In the genomic region with DNA sequence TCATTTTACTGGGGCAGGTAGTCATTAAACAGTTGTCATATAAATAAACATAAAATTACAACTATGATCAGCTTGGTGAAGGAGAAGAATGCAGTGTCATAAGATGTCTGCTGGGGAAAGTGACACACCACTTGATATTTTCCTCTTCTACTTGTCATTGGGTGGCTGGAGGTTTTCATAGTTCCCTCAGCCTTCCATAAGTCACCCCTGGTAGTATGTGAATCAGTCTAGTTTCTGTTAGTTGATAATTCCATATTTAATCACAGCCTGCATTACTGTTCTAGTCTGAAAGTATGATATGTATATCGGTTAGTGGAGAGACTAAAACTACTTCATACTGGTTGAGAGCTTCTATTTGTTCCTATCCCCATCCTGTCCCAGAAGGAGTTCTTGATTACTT, we compare ENCODE assay signal across 16 cellular contexts. TPM values are rescaled to one million over a fixed set of nuclear protein-coding genes. Genes with fewer than 3 reads are reported as not detected.
DNase-seq lines count a peak whose midpoint lies in the region; ATAC-seq and TF ChIP-seq lines count a peak whose summit lies in the region.
"Had no signal": no experiment of that assay in that cellular context is flagged by ENCODE, and none has a peak within 500 bp of the region (broad histone marks: within the 10 kb centered on the region; RNA-seq: fewer than 3 reads in every experiment).

No MANE protein-coding gene starts in this region.

- peak overlapping the region; percentile 20; the same call in 1 of the 2 replicates for H3K27ac Mint-ChIP-seq in WTC11
- no peak overlapping the region for H3K27ac Mint-ChIP-seq in stimulated activated effector memory CD8-positive, alpha-beta T cell treated with anti-CD3 and anti-CD28 coated beads, Interleukin-12 subunit alpha, Interleukin-12 subunit beta, amount 100 ng/mL, for 72 hours
- H3K27ac Mint-ChIP-seq in activated naive CD8-positive, alpha-beta T cell treated with anti-CD3 and anti-CD28 coated beads for 36 hours = no peak overlapping the region
- H3K27ac Mint-ChIP-seq: B cell; CD8-positive, alpha-beta T cell had no signal

- peaks cover 66% of the 10 kb centered on the region for H3K4me1 Mint-ChIP-seq in WTC11
- H3K4me1 Mint-ChIP-seq in stimulated activated effector memory CD8-positive, alpha-beta T cell treated with anti-CD3 and anti-CD28 coated beads, Interleukin-12 subunit alpha, Interleukin-12 subunit beta, amount 100 ng/mL, for 72 hours = peaks cover 7% of the 10 kb centered on the region
- H3K4me1 Mint-ChIP-seq in activated naive CD8-positive, alpha-beta T cell treated with anti-CD3 and anti-CD28 coated beads for 36 hours = no peaks in the 10 kb centered on the region
- H3K4me1 Mint-ChIP-seq: B cell had no signal

- no peaks in the 10 kb centered on the region for H3K9me3 Mint-ChIP-seq in WTC11
- H3K9me3 Mint-ChIP-seq in stimulated activated effector memory CD8-positive, alpha-beta T cell treated with anti-CD3 and anti-CD28 coated beads, Interleukin-12 subunit alpha, Interleukin-12 subunit beta, amount 100 ng/mL, for 72 hours = peaks cover 3% of the 10 kb centered on the region
- no peaks in the 10 kb centered on the region for H3K9me3 Mint-ChIP-seq in activated naive CD8-positive, alpha-beta T cell treated with anti-CD3 and anti-CD28 coated beads for 36 hours
- H3K9me3 Mint-ChIP-seq: CD8-positive, alpha-beta T cell had no signal

- CTCF ChIA-PET in WTC11 (lab: Charles Lee) = no interaction called here

- POLR2A ChIA-PET in WTC11 (lab: Charles Lee) = no interaction called here

- no peaks in the 10 kb centered on the region for H3K36me3 Mint-ChIP-seq in WTC11
- no peaks in the 10 kb centered on the region for H3K36me3 Mint-ChIP-seq in stimulated activated effector memory CD8-positive, alpha-beta T cell treated with anti-CD3 and anti-CD28 coated beads, Interleukin-12 subunit alpha, Interleukin-12 subunit beta, amount 100 ng/mL, for 72 hours
- H3K36me3 Mint-ChIP-seq in activated naive CD8-positive, alpha-beta T cell treated with anti-CD3 and anti-CD28 coated beads for 36 hours = no peaks in the 10 kb centered on the region
- H3K36me3 Mint-ChIP-seq: CD8-positive, alpha-beta T cell had no signal

- peaks cover 88% of the 10 kb centered on the region for H3K4me1 ChIP-seq in left ventricle myocardium inferior
- peaks cover 0 to 15% of the 10 kb centered on the region in 2 donors for H3K4me1 ChIP-seq in right atrium auricular region

- no peaks in the 10 kb centered on the region for H3K27me3 ChIP-seq in left ventricle myocardium inferior (ENCODE audit: low read depth)
- H3K27me3 ChIP-seq in right atrium auricular region = no peaks in the 10 kb centered on the region
- H3K27me3 ChIP-seq: BLaER1 treated with 17β-estradiol and CSF1 and Interleukin-3, amounts not matched to agents 10 nM and 100 nM had no signal

- H3K27ac ChIP-seq in left ventricle myocardium inferior (replicated peaks) (peak overlapping the region; percentile 24), right atrium auricular region (peak overlapping the region in 1 of 2 donors; percentile 32), caudate nucleus (ENCODE audit: low read depth, low read length) (peak overlapping the region; percentile 16)
- H3K27ac ChIP-seq: BLaER1 treated with 17β-estradiol and CSF1 and Interleukin-3, amounts not matched to agents 10 nM and 100 nM had no signal

- H3K4me3 ChIP-seq in left ventricle myocardium inferior (no peak overlapping the region), right atrium auricular region (no peak overlapping the region)
- H3K4me3 ChIP-seq: BLaER1 treated with 17β-estradiol and CSF1 and Interleukin-3, amounts not matched to agents 10 nM and 100 nM had no signal

- intact Hi-C loops in left ventricle myocardium inferior (cut with micrococcal nuclease) = no loop called here

- TF ChIP-seq CTCF in left ventricle myocardium inferior (IDR thresholded peaks at IDR 0.05; ENCODE audit: borderline replicate concordance) (no peak), right atrium auricular region (IDR thresholded peaks at IDR 0.05) (no peak), WTC11 (IDR thresholded peaks at IDR 0.05) (no peak)

- H3K27me3 Mint-ChIP-seq in WTC11 (ENCODE audit: low read depth) = no peaks in the 10 kb centered on the region
- H3K27me3 Mint-ChIP-seq in activated naive CD8-positive, alpha-beta T cell treated with anti-CD3 and anti-CD28 coated beads for 36 hours = no peaks in the 10 kb centered on the region
- H3K27me3 Mint-ChIP-seq: B cell had no signal

- DNase-seq in left ventricle myocardium inferior (no peak), right atrium auricular region (ENCODE audit: low spot score) (no peak), WTC11 (ENCODE audit: low spot score) (no peak), caudate nucleus (lab: John Stamatoyannopoulos, UW) (no peak), NCI-H1436 treated with DMSO at 0.1 percent for 48 hours (lab: John Stamatoyannopoulos, UW) (no peak)
- DNase-seq in stimulated activated effector memory CD8-positive, alpha-beta T cell treated with anti-CD3 and anti-CD28 coated beads, Interleukin-12 subunit alpha, Interleukin-12 subunit beta, amount 100 ng/mL, for 72 hours (ENCODE audit: low spot score in 2 of 2) = no peak
- DNase-seq in activated naive CD8-positive, alpha-beta T cell treated with anti-CD3 and anti-CD28 coated beads for 36 hours = no peak
- DNase-seq: Calu3; CD8-positive, alpha-beta T cell; DMS79 treated with DMSO at 0.1 percent for 48 hours; GF-D8; GOT3; H7 had no signal

- no peaks in the 10 kb centered on the region for H3K9me3 ChIP-seq in left ventricle myocardium inferior (replicated peaks)
- H3K9me3 ChIP-seq in right atrium auricular region = no peaks in the 10 kb centered on the region
- H3K9me3 ChIP-seq: BLaER1 treated with 17β-estradiol and CSF1 and Interleukin-3, amounts not matched to agents 10 nM and 100 nM had no signal

- H3K4me3 Mint-ChIP-seq in WTC11 = no peak overlapping the region
- H3K4me3 Mint-ChIP-seq in stimulated activated effector memory CD8-positive, alpha-beta T cell treated with anti-CD3 and anti-CD28 coated beads, Interleukin-12 subunit alpha, Interleukin-12 subunit beta, amount 100 ng/mL, for 72 hours = no peak overlapping the region
- H3K4me3 Mint-ChIP-seq in activated naive CD8-positive, alpha-beta T cell treated with anti-CD3 and anti-CD28 coated beads for 36 hours = no peak overlapping the region
- H3K4me3 Mint-ChIP-seq: B cell; CD8-positive, alpha-beta T cell had no signal

- H3K36me3 ChIP-seq in left ventricle myocardium inferior (no peaks in the 10 kb centered on the region), right atrium auricular region (no peaks in the 10 kb centered on the region)
- H3K36me3 ChIP-seq: BLaER1 treated with 17β-estradiol and CSF1 and Interleukin-3, amounts not matched to agents 10 nM and 100 nM had no signal

- ATAC-seq in WTC11 = no peak
- ATAC-seq in stimulated activated effector memory CD8-positive, alpha-beta T cell treated with anti-CD3 and anti-CD28 coated beads, Interleukin-12 subunit alpha, Interleukin-12 subunit beta, amount 100 ng/mL, for 72 hours = peak; percentile 94
- ATAC-seq: CD8-positive, alpha-beta T cell; HepG2 had no signal

TF ChIP-seq in WTC11, 78 proteins besides CTCF, POLR2A, EP300 and RAD21:
- no peak for TF ChIP-seq MYBL2 (CRISPR knock-in tag; IDR thresholded peaks at IDR 0.05)
- no peak for TF ChIP-seq FOXJ3 (CRISPR knock-in tag; IDR thresholded peaks at IDR 0.05; ENCODE audit: borderline replicate concordance)
- no peak for TF ChIP-seq ZNF219 (CRISPR knock-in tag; IDR thresholded peaks at IDR 0.05; ENCODE audit: borderline replicate concordance)
- TF ChIP-seq RORB (CRISPR knock-in tag; IDR thresholded peaks at IDR 0.05) = no peak
- TF ChIP-seq, protein P1, sequence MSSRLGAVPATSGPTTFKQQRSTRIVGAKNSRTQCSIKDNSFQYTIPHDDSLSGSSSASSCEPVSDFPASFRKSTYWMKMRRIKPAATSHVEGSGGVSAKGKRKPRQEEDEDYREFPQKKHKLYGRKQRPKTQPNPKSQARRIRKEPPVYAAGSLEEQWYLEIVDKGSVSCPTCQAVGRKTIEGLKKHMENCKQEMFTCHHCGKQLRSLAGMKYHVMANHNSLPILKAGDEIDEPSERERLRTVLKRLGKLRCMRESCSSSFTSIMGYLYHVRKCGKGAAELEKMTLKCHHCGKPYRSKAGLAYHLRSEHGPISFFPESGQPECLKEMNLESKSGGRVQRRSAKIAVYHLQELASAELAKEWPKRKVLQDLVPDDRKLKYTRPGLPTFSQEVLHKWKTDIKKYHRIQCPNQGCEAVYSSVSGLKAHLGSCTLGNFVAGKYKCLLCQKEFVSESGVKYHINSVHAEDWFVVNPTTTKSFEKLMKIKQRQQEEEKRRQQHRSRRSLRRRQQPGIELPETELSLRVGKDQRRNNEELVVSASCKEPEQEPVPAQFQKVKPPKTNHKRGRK (CRISPR knock-in tag; IDR thresholded peaks at IDR 0.05; ENCODE audit: borderline replicate concordance) = no peak
- no peak for TF ChIP-seq NR2C2 (CRISPR knock-in tag; IDR thresholded peaks at IDR 0.05)

RNA-seq across cellular contexts. Expression of a gene that starts 38.2 kb away (rescaled TPM):
- total RNA-seq in left ventricle myocardium inferior (60.8 TPM), right atrium auricular region (10 to 100 TPM; 53.2 to 59.4 TPM), WTC11 (2021) (53.4 to 61.1 TPM (median 57.1 TPM) in 3 replicates)
- total RNA-seq in activated naive CD8-positive, alpha-beta T cell treated with anti-CD3 and anti-CD28 coated beads for 36 hours = 1 to 10 TPM; 2.1 to 2.6 TPM

Comparison
In these comparisons a context has a peak if more than half of its experiments do, and no peak if none do; other contexts are left out.
1. RNA of a gene that starts 38.2 kb away (total RNA-seq): 53.4 to 61.1 TPM in WTC11, 60.8 TPM in left ventricle myocardium inferior (single experiment) and 53.2 to 59.4 TPM in right atrium auricular region; 2.1 to 2.6 TPM in activated naive CD8-positive, alpha-beta T cell treated with anti-CD3 and anti-CD28 coated beads for 36 hours; every median in the first group is over 10 times any median in the second.